ENCODE assay signal across 19 cellular contexts in the genomic region with DNA sequence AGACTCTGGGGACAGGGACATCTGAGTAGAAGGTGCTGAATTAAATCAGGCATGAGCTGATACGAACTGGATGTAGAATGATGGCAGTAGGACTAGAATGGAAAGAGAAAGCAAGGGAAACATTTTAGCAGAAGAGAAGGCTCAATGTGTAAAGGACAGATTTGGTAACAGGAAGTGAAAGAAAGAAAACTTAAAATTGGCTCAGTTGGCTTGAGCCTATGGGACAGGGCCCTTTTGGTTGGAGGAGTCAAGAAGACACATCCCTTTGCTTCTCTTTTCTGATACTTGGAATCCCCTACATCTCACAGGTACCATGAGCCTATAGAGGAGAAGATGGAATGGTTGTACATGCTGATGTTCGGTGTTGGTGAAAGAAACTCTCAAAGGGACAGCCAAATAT.
DNase-seq lines count a peak whose midpoint lies in the region; ATAC-seq, FAIRE-seq and TF ChIP-seq lines count a peak whose summit lies in the region.
"Had no signal": no experiment of that assay in that cellular context is flagged by ENCODE, and none has a peak within 500 bp of the region (broad histone marks: within the 10 kb centered on the region; RNA-seq: fewer than 3 reads in every experiment).

No MANE protein-coding gene starts in this region.

- no peaks in the 10 kb centered on the region for H3K9me3 ChIP-seq in mammary epithelial cell (replicated peaks; ENCODE audit: insufficient read depth, low read length)
- H3K9me3 ChIP-seq in keratinocyte (ENCODE audit: control insufficient read depth, low read depth, low read length), result no peaks in the 10 kb centered on the region

- H3K36me3 Mint-ChIP-seq in MCF 10A (ENCODE audit: insufficient read depth, unreplicated experiment), result no peaks in the 10 kb centered on the region
- H3K36me3 Mint-ChIP-seq: CD4-positive, CD25-positive, alpha-beta regulatory T cell; IgD-negative memory B cell had no signal

- H3K4me3 ChIP-seq in mammary epithelial cell (replicated peaks in 1 of 3; ENCODE audit: insufficient read depth in 1 of 3, low read depth in 2 of 3, low read length in 3 of 3) (no peak overlapping the region), keratinocyte (ENCODE audit: control insufficient read depth in 2 of 3, extremely low read depth in 1 of 3, insufficient read depth in 2 of 3, low read depth in 1 of 3, low read length in 3 of 3) (no peak overlapping the region)

- H3K9me3 Mint-ChIP-seq in MCF 10A (ENCODE audit: unreplicated experiment), result no peaks in the 10 kb centered on the region
- H3K9me3 Mint-ChIP-seq: IgD-negative memory B cell had no signal

- H2AFZ ChIP-seq in mammary epithelial cell (ENCODE audit: low read depth, low read length), result no peak overlapping the region
- no peak overlapping the region for H2AFZ ChIP-seq in keratinocyte (ENCODE audit: control insufficient read depth, low read length)

- intact Hi-C loops in MCF 10A (cut with micrococcal nuclease), result no loop called here
- intact Hi-C loops in mammary epithelial cell (cut with micrococcal nuclease), result no loop called here

- peaks cover 24% of the 10 kb centered on the region for H3K4me1 Mint-ChIP-seq in MCF 10A (ENCODE audit: insufficient read depth, unreplicated experiment)
- H3K4me1 Mint-ChIP-seq: CD4-positive, CD25-positive, alpha-beta regulatory T cell; IgD-negative memory B cell had no signal

- H4K20me1 ChIP-seq in mammary epithelial cell (ENCODE audit: insufficient read depth, low read length) (no peaks in the 10 kb centered on the region), keratinocyte (ENCODE audit: control insufficient read depth, extremely low read depth, insufficient read depth, low read length) (no peaks in the 10 kb centered on the region)

- FAIRE-seq in keratinocyte (lab: Jason Lieb, UNC), result peak; percentile 20
- FAIRE-seq: A204.1, H54 had no signal

- 92% methylated on average over 1 of the region's 2 CpGs for WGBS in mammary epithelial cell (ENCODE audit: low coverage, missing lambda C conversion rate)

- in situ Hi-C loops in mammary epithelial cell (cut with MboI; ENCODE audit: low sequenced_read_pairs in 2 of 2), result no loop called here

- H3K36me3 ChIP-seq in mammary epithelial cell (ENCODE audit: insufficient read depth, low read length) (no peaks in the 10 kb centered on the region), keratinocyte (ENCODE audit: control insufficient read depth in 2 of 2, extremely low read depth in 1 of 2, insufficient read depth in 2 of 2, low read length in 2 of 2) (no peaks in the 10 kb centered on the region)

- BruUV-seq in MCF 10A (replicated peaks; lab: Mats Ljungman, UMichigan) (no TSS peak), mammary epithelial cell (replicated peaks; lab: Mats Ljungman, UMichigan) (no TSS peak)

- H3K79me2 ChIP-seq in mammary epithelial cell (ENCODE audit: insufficient read depth, low read length) (no peaks in the 10 kb centered on the region), keratinocyte (ENCODE audit: control insufficient read depth, insufficient read depth, low read length) (no peaks in the 10 kb centered on the region)

- H3K27ac ChIP-seq in mammary epithelial cell (ENCODE audit: insufficient read depth, low read depth, low read length), result no peak overlapping the region
- H3K27ac ChIP-seq in keratinocyte (ENCODE audit: control insufficient read depth, insufficient read depth, low read length), result no peak overlapping the region

- no peak for DNase-seq in MCF 10A (ENCODE audit: unreplicated experiment)
- no peak for DNase-seq in mammary epithelial cell
- no peak for DNase-seq in keratinocyte (ENCODE audit: low read depth, low spot score)
- DNase-seq in NCI-H526 treated with DMSO at 0.1 percent for 48 hours (lab: John Stamatoyannopoulos, UW), result no peak
- DNase-seq: Calu3; CD4-positive, CD25-positive, alpha-beta regulatory T cell; NCI-H1092; NCI-H1694; NCI-H2107; NCI-H226; NCI-H748 treated with DMSO at 0.1 percent for 48 hours; T1000 had no signal

- H3K9ac ChIP-seq in mammary epithelial cell (ENCODE audit: insufficient read depth, low read length) (no peak overlapping the region), keratinocyte (ENCODE audit: control insufficient read depth, extremely low read depth, insufficient read depth, low read length) (no peak overlapping the region)

- POLR2A ChIA-PET in MCF 10A (lab: Yijun Ruan, JAX), result no interaction called here

- H3K9me1 ChIP-seq in keratinocyte (ENCODE audit: control insufficient read depth, extremely low read depth, insufficient read depth, low read length), result no peaks in the 10 kb centered on the region

- no peak for TF ChIP-seq CTCF in MCF 10A (IDR thresholded peaks at IDR 0.05; ENCODE audit: unreplicated experiment)
- TF ChIP-seq CTCF in mammary epithelial cell (conservative IDR thresholded peaks at IDR 0.05 in 1 of 2, IDR thresholded peaks at IDR 0.05 in 1 of 2; ENCODE audit: extremely low read depth in 1 of 2, insufficient read depth in 1 of 2, low read depth in 1 of 2, low read length in 2 of 2), result no peak
- no peak for TF ChIP-seq CTCF in keratinocyte (optimal IDR thresholded peaks at IDR 0.05 in 1 of 3, IDR thresholded peaks at IDR 0.05 in 1 of 3, conservative IDR thresholded peaks at IDR 0.05 in 1 of 3; ENCODE audit: extremely low read depth in 1 of 3, insufficient read depth in 2 of 3, low read length in 3 of 3)

- H3K4me3 Mint-ChIP-seq in MCF 10A (ENCODE audit: unreplicated experiment), result no peak overlapping the region
- H3K4me3 Mint-ChIP-seq: CD4-positive, CD25-positive, alpha-beta regulatory T cell; IgD-negative memory B cell had no signal

- CTCF ChIA-PET in MCF 10A (lab: Yijun Ruan, JAX) (interaction anchor here (0.9 kb wide), 1 partner anchor 1070 kb away, joined by 4 read pairs; no protein-coding TSS in a partner anchor), mammary epithelial cell (lab: Charles Lee; ENCODE audit: low non-redundant PET) (no interaction called here)

- no peak overlapping the region for H3K4me2 ChIP-seq in mammary epithelial cell (ENCODE audit: insufficient read depth, low read depth, low read length)
- H3K4me2 ChIP-seq in keratinocyte (ENCODE audit: control insufficient read depth, extremely low read depth, insufficient read depth, low read depth, low read length), result no peak overlapping the region

- peak; percentile 49 for ATAC-seq in GM19395 (IDR thresholded peaks at IDR 0.05; ENCODE audit: unreplicated experiment)
- ATAC-seq in HG03457 (IDR thresholded peaks at IDR 0.05; ENCODE audit: unreplicated experiment), result peak; percentile 65
- ATAC-seq in HG03039 (IDR thresholded peaks at IDR 0.05; ENCODE audit: unreplicated experiment), result no peak
- no peak for ATAC-seq in HG03354 (IDR thresholded peaks at IDR 0.05; ENCODE audit: poor library complexity, severe bottlenecking, unreplicated experiment)

- peaks cover 18% of the 10 kb centered on the region for H3K4me1 ChIP-seq in mammary epithelial cell (ENCODE audit: insufficient read depth, low read length)
- peaks cover 30% of the 10 kb centered on the region for H3K4me1 ChIP-seq in keratinocyte (ENCODE audit: control insufficient read depth, extremely low read depth, insufficient read depth, low read length)

- no peaks in the 10 kb centered on the region for H3K27me3 ChIP-seq in mammary epithelial cell (ENCODE audit: insufficient read depth, low read length)
- H3K27me3 ChIP-seq in keratinocyte (ENCODE audit: control insufficient read depth, extremely low read depth, insufficient read depth, low read length), result no peaks in the 10 kb centered on the region

- H3K27me3 Mint-ChIP-seq in MCF 10A (ENCODE audit: insufficient read depth, unreplicated experiment), result no peaks in the 10 kb centered on the region

- dilution Hi-C loops in mammary epithelial cell (cut with HindIII; ENCODE audit: low sequenced_read_pairs) (no loop called here), keratinocyte (cut with MboI; ENCODE audit: extremely low pct_ligation_motif_present, low sequenced_read_pairs) (no loop called here)

- peak overlapping the region; percentile 4 for H3K27ac Mint-ChIP-seq in MCF 10A (ENCODE audit: low read depth, unreplicated experiment)

Comparison
In these comparisons a context has a peak if more than half of its experiments do, and no peak if none do; other contexts are left out.
1. ATAC-seq: peak in GM19395 (single experiment) and HG03457 (single experiment); none in HG03039 (single experiment) and HG03354 (single experiment).